Comparison of ENCODE assay signal across 1 cellular context in the genomic region with DNA sequence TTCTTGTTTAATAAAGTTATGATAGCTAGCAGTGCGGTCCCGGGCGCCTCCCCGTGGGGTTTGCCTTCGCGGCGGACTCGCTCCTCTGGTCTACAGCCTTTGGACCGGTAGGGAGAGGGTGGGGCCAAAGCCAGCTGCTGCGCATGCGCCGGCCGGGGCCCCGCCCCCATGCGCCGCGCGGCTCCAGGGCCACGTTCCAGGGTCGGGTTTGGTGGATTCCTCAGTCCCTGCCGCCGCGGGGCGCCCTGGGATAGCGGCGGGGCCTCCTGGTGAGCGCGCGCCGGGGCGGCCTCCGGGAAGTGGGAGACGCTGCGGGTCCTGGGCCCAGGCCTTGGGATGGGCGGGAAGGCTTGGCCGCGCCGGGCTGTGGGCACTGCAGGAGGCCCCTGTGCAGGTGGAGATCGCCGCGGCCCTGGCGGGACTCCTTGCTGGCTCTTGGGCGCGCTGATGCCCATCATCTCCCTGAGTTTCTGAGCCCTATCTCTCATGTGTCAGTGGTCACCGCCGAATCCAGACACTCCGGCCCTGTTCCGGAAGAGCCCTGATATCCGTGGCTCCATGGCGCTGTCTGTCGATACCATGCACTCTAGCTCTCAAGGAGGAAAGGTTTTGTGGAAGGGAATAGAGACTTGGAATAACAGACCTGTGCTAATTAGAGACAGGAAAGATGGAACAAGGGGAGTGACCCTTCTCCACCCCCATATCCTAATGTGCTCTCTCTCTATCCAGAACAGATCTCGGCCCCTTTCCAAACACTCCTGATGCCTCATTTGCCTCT.
TF ChIP-seq lines count a peak whose summit lies in the region.

VARS2 (plus strand) TSS at position 163 of the 778 bp plus-strand sequence; CDS start at position 762, 599 bp downstream.

TF ChIP-seq in HEK293, 187 proteins besides CTCF, POLR2A, EP300 and RAD21 (continued from another document and continues in another):
- no peak for TF ChIP-seq PRDM4 (tag by site-specific recombination; IDR thresholded peaks at IDR 0.05)
- TF ChIP-seq ZBTB49 (tag by site-specific recombination; IDR thresholded peaks at IDR 0.05; ENCODE audit: low read depth): no peak
- peak; percentile 90 for TF ChIP-seq ZSCAN30 (tag by site-specific recombination; IDR thresholded peaks at IDR 0.05)
- TF ChIP-seq ZSCAN16 (tag by site-specific recombination; IDR thresholded peaks at IDR 0.05): no peak
- no peak for TF ChIP-seq ZNF571 (tag by site-specific recombination; IDR thresholded peaks at IDR 0.05)
- TF ChIP-seq ZNF473 (tag by site-specific recombination; IDR thresholded peaks at IDR 0.05): no peak
- no peak for TF ChIP-seq ZNF362 (tag by site-specific recombination; IDR thresholded peaks at IDR 0.05)
- peak; percentile 62 for TF ChIP-seq ZFP69B (tag by site-specific recombination; IDR thresholded peaks at IDR 0.05)
- TF ChIP-seq ZBTB20 (tag by site-specific recombination; IDR thresholded peaks at IDR 0.05): peak; percentile 66
- peak; percentile 68 for TF ChIP-seq ZNF335 (tag by site-specific recombination; conservative IDR thresholded peaks at IDR 0.05)
- peak; percentile 80 for TF ChIP-seq GLIS1 (tag by site-specific recombination; IDR thresholded peaks at IDR 0.05)
- peak; percentile 100 for TF ChIP-seq ZNF423 (tag by site-specific recombination; IDR thresholded peaks at IDR 0.05)
- TF ChIP-seq YY2 (tag by site-specific recombination; IDR thresholded peaks at IDR 0.05): no peak
- TF ChIP-seq ZNF184 (tag by site-specific recombination; IDR thresholded peaks at IDR 0.05): no peak
- no peak for TF ChIP-seq ZNF175 (tag by site-specific recombination; IDR thresholded peaks at IDR 0.05)
- TF ChIP-seq ZNF24 (tag by site-specific recombination; IDR thresholded peaks at IDR 0.05): no peak
- no peak for TF ChIP-seq BCL6B (tag by site-specific recombination; IDR thresholded peaks at IDR 0.05)
- no peak for TF ChIP-seq ZNF555 (tag by site-specific recombination; conservative IDR thresholded peaks at IDR 0.05)
- TF ChIP-seq ZNF529 (tag by site-specific recombination; IDR thresholded peaks at IDR 0.05; ENCODE audit: insufficient replicate concordance): no peak
- no peak for TF ChIP-seq ZNF768 (tag by site-specific recombination; IDR thresholded peaks at IDR 0.05)
- no peak for TF ChIP-seq ZNF777 (tag by site-specific recombination; IDR thresholded peaks at IDR 0.05; ENCODE audit: borderline replicate concordance)
- TF ChIP-seq ZNF48 (tag by site-specific recombination; IDR thresholded peaks at IDR 0.05): no peak
- TF ChIP-seq ZNF704 (tag by site-specific recombination; IDR thresholded peaks at IDR 0.05): no peak
- TF ChIP-seq ZNF521 (tag by site-specific recombination; IDR thresholded peaks at IDR 0.05): no peak
- no peak for TF ChIP-seq MEIS1 (CRISPR knock-in tag; IDR thresholded peaks at IDR 0.05; ENCODE audit: borderline replicate concordance)
- TF ChIP-seq ZNF510 (tag by site-specific recombination; IDR thresholded peaks at IDR 0.05; ENCODE audit: insufficient replicate concordance): no peak
- TF ChIP-seq ZNF830 (tag by site-specific recombination; IDR thresholded peaks at IDR 0.05; ENCODE audit: low read depth): no peak
- TF ChIP-seq ZNF292 (tag by site-specific recombination; IDR thresholded peaks at IDR 0.05; ENCODE audit: borderline replicate concordance, low read depth): no peak
- TF ChIP-seq, protein P1, sequence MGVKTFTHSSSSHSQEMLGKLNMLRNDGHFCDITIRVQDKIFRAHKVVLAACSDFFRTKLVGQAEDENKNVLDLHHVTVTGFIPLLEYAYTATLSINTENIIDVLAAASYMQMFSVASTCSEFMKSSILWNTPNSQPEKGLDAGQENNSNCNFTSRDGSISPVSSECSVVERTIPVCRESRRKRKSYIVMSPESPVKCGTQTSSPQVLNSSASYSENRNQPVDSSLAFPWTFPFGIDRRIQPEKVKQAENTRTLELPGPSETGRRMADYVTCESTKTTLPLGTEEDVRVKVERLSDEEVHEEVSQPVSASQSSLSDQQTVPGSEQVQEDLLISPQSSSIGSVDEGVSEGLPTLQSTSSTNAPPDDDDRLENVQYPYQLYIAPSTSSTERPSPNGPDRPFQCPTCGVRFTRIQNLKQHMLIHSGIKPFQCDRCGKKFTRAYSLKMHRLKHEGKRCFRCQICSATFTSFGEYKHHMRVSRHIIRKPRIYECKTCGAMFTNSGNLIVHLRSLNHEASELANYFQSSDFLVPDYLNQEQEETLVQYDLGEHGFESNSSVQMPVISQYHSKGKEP (tag by site-specific recombination; IDR thresholded peaks at IDR 0.05): no peak
- no peak for TF ChIP-seq ZNF302 (tag by site-specific recombination; IDR thresholded peaks at IDR 0.05; ENCODE audit: low read depth)
- no peak for TF ChIP-seq ZNF221 (tag by site-specific recombination; IDR thresholded peaks at IDR 0.05; ENCODE audit: borderline replicate concordance)
- TF ChIP-seq RBAK (tag by site-specific recombination; IDR thresholded peaks at IDR 0.05): no peak
- TF ChIP-seq ZNF146 (tag by site-specific recombination; IDR thresholded peaks at IDR 0.05): no peak
- TF ChIP-seq PATZ1 (tag by site-specific recombination; IDR thresholded peaks at IDR 0.05): peak; percentile 51
- TF ChIP-seq, protein P2, sequence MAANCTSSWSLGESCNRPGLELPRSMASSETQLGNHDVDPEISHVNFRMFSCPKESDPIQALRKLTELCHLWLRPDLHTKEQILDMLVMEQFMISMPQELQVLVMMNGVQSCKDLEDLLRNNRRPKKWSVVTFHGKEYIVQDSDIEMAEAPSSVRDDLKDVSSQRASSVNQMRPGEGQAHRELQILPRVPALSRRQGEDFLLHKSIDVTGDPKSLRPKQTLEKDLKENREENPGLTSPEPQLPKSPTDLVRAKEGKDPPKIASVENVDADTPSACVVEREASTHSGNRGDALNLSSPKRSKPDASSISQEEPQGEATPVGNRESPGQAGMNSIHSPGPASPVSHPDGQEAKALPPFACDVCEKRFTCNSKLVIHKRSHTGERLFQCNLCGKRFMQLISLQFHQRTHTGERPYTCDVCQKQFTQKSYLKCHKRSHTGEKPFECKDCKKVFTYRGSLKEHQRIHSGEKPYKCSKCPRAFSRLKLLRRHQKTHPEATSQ (tag by site-specific recombination; IDR thresholded peaks at IDR 0.05): peak; percentile 70; the same call in 1 of the 2 replicates
- no peak for TF ChIP-seq ZNF610 (tag by site-specific recombination; IDR thresholded peaks at IDR 0.05; ENCODE audit: borderline replicate concordance)
- TF ChIP-seq PRDM6 (tag by site-specific recombination; IDR thresholded peaks at IDR 0.05): no peak
- no peak for TF ChIP-seq ZNF19 (tag by site-specific recombination; IDR thresholded peaks at IDR 0.05; ENCODE audit: low read depth)
- TF ChIP-seq, protein P3, sequence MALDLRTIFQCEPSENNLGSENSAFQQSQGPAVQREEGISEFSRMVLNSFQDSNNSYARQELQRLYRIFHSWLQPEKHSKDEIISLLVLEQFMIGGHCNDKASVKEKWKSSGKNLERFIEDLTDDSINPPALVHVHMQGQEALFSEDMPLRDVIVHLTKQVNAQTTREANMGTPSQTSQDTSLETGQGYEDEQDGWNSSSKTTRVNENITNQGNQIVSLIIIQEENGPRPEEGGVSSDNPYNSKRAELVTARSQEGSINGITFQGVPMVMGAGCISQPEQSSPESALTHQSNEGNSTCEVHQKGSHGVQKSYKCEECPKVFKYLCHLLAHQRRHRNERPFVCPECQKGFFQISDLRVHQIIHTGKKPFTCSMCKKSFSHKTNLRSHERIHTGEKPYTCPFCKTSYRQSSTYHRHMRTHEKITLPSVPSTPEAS (tag by site-specific recombination; IDR thresholded peaks at IDR 0.05): no peak
- TF ChIP-seq, protein P4, sequence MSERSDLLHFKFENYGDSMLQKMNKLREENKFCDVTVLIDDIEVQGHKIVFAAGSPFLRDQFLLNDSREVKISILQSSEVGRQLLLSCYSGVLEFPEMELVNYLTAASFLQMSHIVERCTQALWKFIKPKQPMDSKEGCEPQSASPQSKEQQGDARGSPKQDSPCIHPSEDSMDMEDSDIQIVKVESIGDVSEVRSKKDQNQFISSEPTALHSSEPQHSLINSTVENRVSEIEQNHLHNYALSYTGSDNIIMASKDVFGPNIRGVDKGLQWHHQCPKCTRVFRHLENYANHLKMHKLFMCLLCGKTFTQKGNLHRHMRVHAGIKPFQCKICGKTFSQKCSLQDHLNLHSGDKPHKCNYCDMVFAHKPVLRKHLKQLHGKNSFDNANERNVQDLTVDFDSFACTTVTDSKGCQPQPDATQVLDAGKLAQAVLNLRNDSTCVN (tag by site-specific recombination; optimal IDR thresholded peaks at IDR 0.05): peak; percentile 88
